Comparison of ENCODE assay signal across 11 cellular contexts in the genomic region with DNA sequence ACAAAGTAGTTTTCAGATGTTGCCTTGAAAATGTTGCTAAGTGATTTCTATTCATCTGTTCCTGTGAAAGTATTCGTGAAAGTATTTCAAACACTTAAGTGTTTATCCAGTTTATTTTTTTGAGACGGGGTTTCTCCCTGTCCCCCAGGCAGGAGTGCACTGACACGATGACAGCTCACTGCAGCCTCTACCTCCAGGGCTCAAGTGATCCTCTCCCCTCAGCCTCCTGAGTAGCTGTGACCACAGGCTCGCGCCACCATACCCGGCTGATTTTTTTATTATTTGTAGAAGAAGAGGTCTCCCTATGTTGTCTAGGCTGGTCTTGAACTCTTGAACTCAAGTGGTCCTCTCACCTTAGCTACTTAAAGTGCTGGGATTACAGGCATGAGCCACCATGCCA. TPM values are rescaled to one million over a fixed set of nuclear protein-coding genes. Genes with fewer than 3 reads are reported as not detected.
A peak's percentile ranks its signal among the peaks of the same experiment; 100 is the strongest.
DNase-seq lines count a peak whose midpoint lies in the region; ATAC-seq and TF ChIP-seq lines count a peak whose summit lies in the region.
"Had no signal": no experiment of that assay in that cellular context is flagged by ENCODE, and none has a peak within 500 bp of the region (broad histone marks: within the 10 kb centered on the region; RNA-seq: fewer than 3 reads in every experiment).

No MANE protein-coding gene starts in this region.

- H3K4me3 ChIP-seq in CD4-positive, alpha-beta memory T cell (ENCODE audit: low read length in 2 of 2) = peak overlapping the region in 1 of 2 donors; percentile 78
- H3K4me3 ChIP-seq in NB4 (ENCODE audit: low read depth, low read length) = peak overlapping the region; percentile 95
- peak overlapping the region; percentile 93 to 98 for H3K4me3 ChIP-seq in duodenal mucosa (ENCODE audit: low read depth in 1 of 2, low read length in 2 of 2)
- peak overlapping the region; percentile 85 to 95 for H3K4me3 ChIP-seq in neutrophil (ENCODE audit: low read depth in 1 of 2, low read length in 1 of 2)
- H3K4me3 ChIP-seq: mucosa of descending colon had no signal

- H3K9ac ChIP-seq in duodenal mucosa (ENCODE audit: low read depth in 1 of 2, low read length in 2 of 2) = no peak overlapping the region

- no peaks in the 10 kb centered on the region for H3K27me3 Mint-ChIP-seq in CD4-positive, alpha-beta memory T cell

- H3K9me3 ChIP-seq in CD4-positive, alpha-beta memory T cell (ENCODE audit: control insufficient read depth in 1 of 2, low read length in 2 of 2) = no peaks in the 10 kb centered on the region
- H3K9me3 ChIP-seq in duodenal mucosa (ENCODE audit: control insufficient read depth in 1 of 2, low read length in 2 of 2) (no peaks in the 10 kb centered on the region), neutrophil (no peaks in the 10 kb centered on the region)
- H3K9me3 ChIP-seq: mucosa of descending colon had no signal

- no peak for TF ChIP-seq POLR2A in NB4 (IDR thresholded peaks at IDR 0.05; ENCODE audit: extremely low read depth, insufficient read length)

- peaks cover 36% of the 10 kb centered on the region for H3K4me1 ChIP-seq in CD4-positive, alpha-beta memory T cell (ENCODE audit: insufficient read depth, low read length)
- peaks cover 18 to 27% of the 10 kb centered on the region in 2 donors for H3K4me1 ChIP-seq in duodenal mucosa (ENCODE audit: control insufficient read depth in 1 of 2, insufficient read depth in 2 of 2, low read length in 2 of 2)
- H3K4me1 ChIP-seq in neutrophil (ENCODE audit: control insufficient read depth in 1 of 2, insufficient read depth in 1 of 2, low read depth in 1 of 2, low read length in 1 of 2) = peaks cover 78 to 83% of the 10 kb centered on the region in 2 experiments

- peaks cover 27 to 59% (median 42%) of the 10 kb centered on the region in 4 donors for H3K4me1 Mint-ChIP-seq in CD4-positive, alpha-beta memory T cell

- no peak for TF ChIP-seq CTCF in NB4 (IDR thresholded peaks at IDR 0.05; ENCODE audit: low read depth, low read length)
- no peak for TF ChIP-seq CTCF in neutrophil (IDR thresholded peaks at IDR 0.05)

- no peak for DNase-seq in CD4-positive, alpha-beta memory T cell
- DNase-seq in NB4 (ENCODE audit: low read depth) (no peak), NCI-H1694 treated with DMSO at 0.1 percent for 48 hours (lab: John Stamatoyannopoulos, UW) (no peak), NCI-H187 treated with DMSO at 0.1 percent for 48 hours (lab: John Stamatoyannopoulos, UW) (no peak)
- DNase-seq in stimulated activated CD4-positive, alpha-beta T cell treated with anti-CD3 and anti-CD28 coated beads, Interleukin-2, amount 100 ng/mL, for 24 hours = no peak
- DNase-seq: cortex of kidney; mucosa of descending colon; stimulated activated CD8-positive, alpha-beta memory T cell treated with anti-CD3 and anti-CD28 coated beads, Interleukin-4, amount 100 ng/mL, for 48 hours had no signal

- intact Hi-C loops in CD4-positive, alpha-beta memory T cell (cut with micrococcal nuclease) = loop anchor here (2.0 kb wide), 1 partner anchor 25 kb away; no protein-coding TSS in a partner anchor

- no peaks in the 10 kb centered on the region for H3K27me3 ChIP-seq in CD4-positive, alpha-beta memory T cell (ENCODE audit: insufficient read depth, low read length)
- H3K27me3 ChIP-seq in duodenal mucosa (ENCODE audit: control insufficient read depth in 1 of 2, insufficient read depth in 2 of 2, low read length in 2 of 2) (no peaks in the 10 kb centered on the region), neutrophil (no peaks in the 10 kb centered on the region)

- H3K9me3 Mint-ChIP-seq in CD4-positive, alpha-beta memory T cell = peaks cover 0 to 1% (median 0%) of the 10 kb centered on the region in 8 donors

- H3K27ac Mint-ChIP-seq in CD4-positive, alpha-beta memory T cell = peak overlapping the region in 5 of 7 donors; percentile 15 to 98 (median 95)

- ATAC-seq in HG03571 (IDR thresholded peaks at IDR 0.05; ENCODE audit: unreplicated experiment) = no peak
- ATAC-seq: mucosa of descending colon had no signal

- CTCF ChIA-PET in CD4-positive, alpha-beta memory T cell (lab: Charles Lee; ENCODE audit: partially characterized antibody) = interaction anchor here (1.3 to 1.6 kb wide), 2 partner anchors 9 to 25 kb away, joined by 5 to 6 read pairs; no protein-coding TSS in a partner anchor

- peak overlapping the region; percentile 97 to 98 (median 98) for H3K4me3 Mint-ChIP-seq in CD4-positive, alpha-beta memory T cell

- H3K36me3 Mint-ChIP-seq in CD4-positive, alpha-beta memory T cell = peaks cover 0 to 8% of the 10 kb centered on the region in 2 donors

- POLR2A ChIA-PET in CD4-positive, alpha-beta memory T cell (lab: Charles Lee; ENCODE audit: partially characterized antibody) = interaction anchor here (3.2 to 4.4 kb wide), 2 partner anchors 11 to 206 kb away, joined by 15 to 19 read pairs; partner anchors contain the start of gene OSBPL8

- H3K36me3 ChIP-seq in CD4-positive, alpha-beta memory T cell (ENCODE audit: insufficient read depth, low read length) = no peaks in the 10 kb centered on the region
- H3K36me3 ChIP-seq in duodenal mucosa (ENCODE audit: control insufficient read depth in 1 of 2, insufficient read depth in 2 of 2, low read length in 2 of 2) = no peaks in the 10 kb centered on the region
- no peaks in the 10 kb centered on the region for H3K36me3 ChIP-seq in neutrophil

- H3K27ac ChIP-seq in CD4-positive, alpha-beta memory T cell (ENCODE audit: low read depth, low read length) = no peak overlapping the region
- H3K27ac ChIP-seq in duodenal mucosa (ENCODE audit: low read depth, low read length) = no peak overlapping the region
- H3K27ac ChIP-seq in neutrophil = peak overlapping the region; percentile 98

RNA-seq across cellular contexts. Expression of gene ZDHHC17, which starts 1.7 kb away (rescaled TPM):
- total RNA-seq in CD4-positive, alpha-beta memory T cell = 10 to 100 TPM; 51.5 to 52.9 TPM
- 10 to 100 TPM in 1 of 2 donors, 1 to 10 TPM in 1; 9.4 to 13.8 TPM for polyA plus RNA-seq in CD4-positive, alpha-beta memory T cell
